ENCODE assay signal across 19 cellular contexts in genomic region chr9:100652850-100653249, GRCh38.
A peak's percentile ranks its signal among the peaks of the same experiment; 100 is the strongest.
DNase-seq lines count a peak whose midpoint lies in the region; ATAC-seq lines count a peak whose summit lies in the region.
"Had no signal": no experiment of that assay in that cellular context is flagged by ENCODE, and none has a peak within 500 bp of the region (broad histone marks: within the 10 kb centered on the region; RNA-seq: fewer than 3 reads in every experiment).

No MANE protein-coding gene starts in this region.

- intact Hi-C loops in head of caudate nucleus (cut with DNase I), result no loop called here

- no peak for ATAC-seq in GM18868 (IDR thresholded peaks at IDR 0.05; ENCODE audit: unreplicated experiment)
- no peak for ATAC-seq in GM18907 (IDR thresholded peaks at IDR 0.05; ENCODE audit: unreplicated experiment)

- DNase-seq in DMS53 (lab: John Stamatoyannopoulos, UW) (peak; percentile 33), DMS53 treated with DMSO at 0.1 percent for 48 hours (lab: John Stamatoyannopoulos, UW; ENCODE audit: unreplicated experiment) (no peak), NCI-H1417 (lab: John Stamatoyannopoulos, UW) (peak in 2 of 3 experiments; percentile 46 to 83), NCI-H774 (lab: John Stamatoyannopoulos, UW) (peak; percentile 10), head of caudate nucleus (peak in 35 of 42 donors; percentile 1 to 85 (median 43)), medulla oblongata (ENCODE audit: extremely low spot score) (no peak)
- DNase-seq: 8988T, DMS79, GF-D8, HFFc6, KBM-7, MM.1S, NCI-H1105, NCI-H2029 treated with DMSO at 0.1 percent for 48 hours, NCI-H446, Peyer's patch, SIG-M5 had no signal

Comparison
In these comparisons a context has a peak if more than half of its experiments do, and no peak if none do; other contexts are left out.
1. DNase-seq: peak in DMS53 (single experiment), NCI-H1417 (2 of 3), NCI-H774 (single experiment) and head of caudate nucleus (35 of 42); none in DMS53 treated with DMSO at 0.1 percent for 48 hours (single experiment) and medulla oblongata (single experiment).